10 cellular contexts compared by ENCODE assay signal in genomic region chr5:177507165-177507564, GRCh38. TPM values are rescaled to one million over a fixed set of nuclear protein-coding genes. Genes with fewer than 3 reads are reported as not detected.
DNase-seq lines count a peak whose midpoint lies in the region; ATAC-seq and TF ChIP-seq lines count a peak whose summit lies in the region.
"Had no signal": no experiment of that assay in that cellular context is flagged by ENCODE, and none has a peak within 500 bp of the region (broad histone marks: within the 10 kb centered on the region; RNA-seq: fewer than 3 reads in every experiment).

No MANE protein-coding gene starts in this region.

- DNase-seq in Calu3 (no peak), HFFc6 (no peak), activated B cell treated with CpG ODN at 0.5 μM for 24 hours (no peak), memory B cell (ENCODE audit: low spot score in 2 of 2) (no peak), NCI-H2227 treated with DMSO at 0.1 percent for 48 hours (lab: John Stamatoyannopoulos, UW) (no peak)
- DNase-seq: NCI-H1092 treated with DMSO at 0.1 percent for 48 hours had no signal

- H3K27me3 Mint-ChIP-seq in Calu3 (ENCODE audit: unreplicated experiment) (no peaks in the 10 kb centered on the region), HFFc6 (ENCODE audit: insufficient read depth) (no peaks in the 10 kb centered on the region; the same call in 1 of the 2 replicates), activated B cell treated with CpG ODN at 0.5 μM for 24 hours (no peaks in the 10 kb centered on the region), memory B cell (no peaks in the 10 kb centered on the region)

- intact Hi-C loops in Calu3 (cut with micrococcal nuclease; ENCODE audit: unreplicated experiment) (no loop called here), activated B cell treated with CpG ODN at 0.5 μM for 24 hours (cut with micrococcal nuclease) (loop anchor here (10.0 kb wide), 1 partner anchor 392 kb away; no protein-coding TSS in a partner anchor)

- CTCF ChIA-PET in Calu3 (lab: Charles Lee), result interaction anchor here (0.7 to 1.1 kb wide), 2 partner anchors 52 to 82 kb away, joined by 3 read pairs; no protein-coding TSS in a partner anchor
- CTCF ChIA-PET in activated B cell treated with CpG ODN at 0.5 μM for 24 hours (lab: Charles Lee), result interaction anchor here (1.0 to 1.5 kb wide), 4 partner anchors 9 to 204 kb away, joined by 3 read pairs; partner anchors contain the start of genes PDLIM7, PRELID1 and RAB24

- ATAC-seq in activated B cell treated with CpG ODN at 0.5 μM for 24 hours (ENCODE audit: low read depth) (no peak), memory B cell (ENCODE audit: low read depth) (no peak), GM21381 (IDR thresholded peaks at IDR 0.05; ENCODE audit: unreplicated experiment) (no peak), GM18909 (IDR thresholded peaks at IDR 0.05; ENCODE audit: poor library complexity, unreplicated experiment) (no peak), esophagus mucosa (no peak)

- TF ChIP-seq CTCF in Calu3 (IDR thresholded peaks at IDR 0.05; ENCODE audit: unreplicated experiment), result peak; percentile 12
- TF ChIP-seq CTCF in HFFc6 (IDR thresholded peaks at IDR 0.05), result peak; percentile 63
- no peak for TF ChIP-seq CTCF in activated B cell treated with CpG ODN at 0.5 μM for 24 hours (IDR thresholded peaks at IDR 0.05)

- H3K36me3 Mint-ChIP-seq in Calu3 (ENCODE audit: insufficient read depth, unreplicated experiment) (peaks cover 29% of the 10 kb centered on the region), HFFc6 (ENCODE audit: low read depth) (peaks cover 8% of the 10 kb centered on the region; the same call in 1 of the 2 replicates), activated B cell treated with CpG ODN at 0.5 μM for 24 hours (ENCODE audit: low read depth) (peaks cover 58% of the 10 kb centered on the region), memory B cell (peaks cover 24% of the 10 kb centered on the region)

- H3K4me3 Mint-ChIP-seq in Calu3 (ENCODE audit: low read depth, unreplicated experiment), result no peak overlapping the region
- H3K4me3 Mint-ChIP-seq in HFFc6, result no peak overlapping the region
- H3K4me3 Mint-ChIP-seq in activated B cell treated with CpG ODN at 0.5 μM for 24 hours, result peak overlapping the region; percentile 93
- peak overlapping the region; percentile 96 for H3K4me3 Mint-ChIP-seq in memory B cell
- H3K4me3 Mint-ChIP-seq: nephron had no signal

- BruUV-seq in Calu3 (replicated peaks; lab: Mats Ljungman, UMichigan), result no TSS peak

- POLR2A ChIA-PET in activated B cell treated with CpG ODN at 0.5 μM for 24 hours (lab: Charles Lee), result interaction anchor here (0.7 to 5.9 kb wide), 5 partner anchors 10 to 93 kb away, joined by 3 to 96 read pairs (median 9); partner anchors contain the start of genes B4GALT7, DDX41 and PDLIM7

- H3K27ac Mint-ChIP-seq in Calu3 (ENCODE audit: unreplicated experiment) (no peak overlapping the region), HFFc6 (no peak overlapping the region), activated B cell treated with CpG ODN at 0.5 μM for 24 hours (peak overlapping the region; percentile 96), memory B cell (peak overlapping the region; percentile 95)
- H3K27ac Mint-ChIP-seq: nephron had no signal

- H3K4me1 Mint-ChIP-seq in Calu3 (ENCODE audit: low read depth, unreplicated experiment) (no peaks in the 10 kb centered on the region), HFFc6 (ENCODE audit: low read depth) (no peaks in the 10 kb centered on the region), activated B cell treated with CpG ODN at 0.5 μM for 24 hours (peaks cover 68% of the 10 kb centered on the region), memory B cell (peaks cover 49% of the 10 kb centered on the region)

- no peaks in the 10 kb centered on the region for H3K9me3 Mint-ChIP-seq in Calu3 (ENCODE audit: low read depth, unreplicated experiment)
- no peaks in the 10 kb centered on the region for H3K9me3 Mint-ChIP-seq in HFFc6
- no peaks in the 10 kb centered on the region for H3K9me3 Mint-ChIP-seq in activated B cell treated with CpG ODN at 0.5 μM for 24 hours
- no peaks in the 10 kb centered on the region for H3K9me3 Mint-ChIP-seq in memory B cell
- H3K9me3 Mint-ChIP-seq: nephron had no signal

RNA-seq across cellular contexts. Expression of gene DOK3, which starts 2.5 kb away (rescaled TPM):
- total RNA-seq in Calu3 (2022) (14.5 and 15.7 TPM in 2 replicates), activated B cell treated with CpG ODN at 0.5 μM for 24 hours (82.5 and 88.5 TPM in 2 replicates), esophagus mucosa (3.3 TPM)
- 1 to 10 TPM; 1.1 to 2.6 (median 1.3) TPM for total RNA-seq in HFFc6 (2021; fragmentation: NEBNext Ultra II Directional; extraction: Animal tissue kit (Norgen Biotek cat#: 25700))

RNA-seq across cellular contexts. Expression of gene DDX41, which starts 9.6 kb away (rescaled TPM):
- total RNA-seq in Calu3 (2022), result 101 and 132 TPM in 2 replicates
- 100 to 1,000 TPM in 3 of 6 experiments, 10 to 100 TPM in 3; 83.8 to 105 (median 98.5) TPM for total RNA-seq in HFFc6 (2021; fragmentation: NEBNext Ultra II Directional; extraction: Animal tissue kit (Norgen Biotek cat#: 25700))
- 128 and 144 TPM in 2 replicates for total RNA-seq in activated B cell treated with CpG ODN at 0.5 μM for 24 hours
- 64.2 TPM for total RNA-seq in esophagus mucosa

RNA-seq across cellular contexts. Expression of gene PDLIM7, which starts 9.8 kb away (rescaled TPM):
- total RNA-seq in Calu3 (2022) (400 and 420 TPM in 2 replicates), activated B cell treated with CpG ODN at 0.5 μM for 24 hours (17.0 and 17.7 TPM in 2 replicates), esophagus mucosa (23.0 TPM)
- total RNA-seq in HFFc6 (2021; fragmentation: NEBNext Ultra II Directional; extraction: Animal tissue kit (Norgen Biotek cat#: 25700)), result 100 to 1,000 TPM; 339 to 353 (median 343) TPM

RNA-seq across cellular contexts. Expression of gene DBN1, which starts 33.7 kb away (rescaled TPM):
- total RNA-seq in Calu3 (2022) (207 and 218 TPM in 2 replicates), activated B cell treated with CpG ODN at 0.5 μM for 24 hours (2.0 and 3.9 TPM in 2 replicates), esophagus mucosa (27.2 TPM)
- total RNA-seq in HFFc6 (2021; fragmentation: NEBNext Ultra II Directional; extraction: Animal tissue kit (Norgen Biotek cat#: 25700)), result 100 to 1,000 TPM; 346 to 394 (median 358) TPM

RNA-seq across cellular contexts. Expression of gene FAM193B, which starts 47.2 kb away (rescaled TPM):
- total RNA-seq in Calu3 (2022) (92.0 and 97.0 TPM in 2 replicates), activated B cell treated with CpG ODN at 0.5 μM for 24 hours (108 and 121 TPM in 2 replicates), esophagus mucosa (31.6 TPM)
- 10 to 100 TPM; 16.1 to 25.6 (median 21.6) TPM for total RNA-seq in HFFc6 (2021; fragmentation: NEBNext Ultra II Directional; extraction: Animal tissue kit (Norgen Biotek cat#: 25700))

Comparison
In these comparisons a context has a peak if more than half of its experiments do, and no peak if none do; other contexts are left out.
1. H3K27ac Mint-ChIP-seq: peak in activated B cell treated with CpG ODN at 0.5 μM for 24 hours (single experiment) and memory B cell (single experiment); none in Calu3 (single experiment) and HFFc6 (single experiment).
2. H3K4me3 Mint-ChIP-seq: peak in activated B cell treated with CpG ODN at 0.5 μM for 24 hours (single experiment) and memory B cell (single experiment); none in Calu3 (single experiment) and HFFc6 (single experiment).
3. RNA of gene PDLIM7, which starts 9.8 kb away (total RNA-seq): 400 to 420 TPM in Calu3 and 339 to 353 TPM in HFFc6; 23.0 TPM in esophagus mucosa (single experiment) and 17.0 to 17.7 TPM in activated B cell treated with CpG ODN at 0.5 μM for 24 hours; every median in the first group is over 10 times any median in the second.